17 cellular contexts compared by ENCODE assay signal in the genomic region with DNA sequence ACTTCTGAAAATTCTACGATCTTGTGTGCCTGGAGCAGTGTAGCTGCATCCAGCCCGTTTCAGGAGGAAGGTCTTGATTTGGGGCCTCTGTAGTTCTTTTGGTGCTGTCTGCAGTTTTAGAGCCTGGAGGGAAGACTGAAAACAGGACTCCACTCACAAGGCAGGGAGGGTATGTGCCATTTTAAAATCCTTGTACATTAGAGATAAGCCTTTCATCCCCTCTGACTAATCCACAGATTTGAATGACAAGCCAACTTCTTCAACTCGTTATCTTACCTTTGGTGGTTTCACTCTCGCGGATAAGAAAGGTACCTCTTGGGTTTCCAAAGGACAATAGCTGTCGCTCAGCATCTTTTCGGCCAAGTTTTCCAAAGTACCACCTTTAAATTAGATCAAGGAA.
"Had no signal": no experiment of that assay in that cellular context is flagged by ENCODE, and none has a peak within 500 bp of the region (broad histone marks: within the 10 kb centered on the region; RNA-seq: fewer than 3 reads in every experiment).

No MANE protein-coding gene starts in this region.

- H3K27ac Mint-ChIP-seq: activated naive CD4-positive, alpha-beta T cell treated with anti-CD3 and anti-CD28 coated beads, Interleukin-2, amount 10 ng/mL, durations not matched to agents 7 days and 5 days; activated T-helper 1 cell treated with anti-CD3 and anti-CD28 coated beads, Interleukin-12 subunit alpha, Interleukin-12 subunit beta, Interleukin-2, Interleukin-4 antibody, amounts not matched to agents 30 ng/mL and 10 ng/mL and 1 ng/mL, durations not matched to agents 14 hours and 24 hours and 36 hours; endodermal cell; naive B cell had no signal

- H3K27me3 Mint-ChIP-seq: activated naive CD4-positive, alpha-beta T cell treated with anti-CD3 and anti-CD28 coated beads, Interleukin-2, amount 10 ng/mL, durations not matched to agents 7 days and 5 days; naive B cell; T-cell had no signal

- H3K4me3 Mint-ChIP-seq: activated naive CD4-positive, alpha-beta T cell treated with anti-CD3 and anti-CD28 coated beads, Interleukin-2, amount 10 ng/mL, durations not matched to agents 7 days and 5 days; activated T-helper 1 cell treated with anti-CD3 and anti-CD28 coated beads, Interleukin-12 subunit alpha, Interleukin-12 subunit beta, Interleukin-2, Interleukin-4 antibody, amounts not matched to agents 30 ng/mL and 10 ng/mL and 1 ng/mL, durations not matched to agents 14 hours and 24 hours and 36 hours; endodermal cell; T-cell had no signal

- H3K4me3 ChIP-seq: breast epithelium, lung, right atrium auricular region, skin epidermis, transverse colon had no signal

- DNase-seq: activated CD4-positive, alpha-beta T cell treated with anti-CD3 and anti-CD28 coated beads for 48 hours; activated naive CD4-positive, alpha-beta T cell treated with anti-CD3 and anti-CD28 coated beads, Interleukin-2, amount 10 ng/mL, durations not matched to agents 7 days and 5 days; anterior cingulate cortex; endodermal cell; erythroblast; left colon; midbrain; naive B cell; posterior cingulate gyrus; substantia nigra; T-cell; transverse colon had no signal

- H3K4me1 ChIP-seq: breast epithelium, right atrium auricular region had no signal

- H3K36me3 ChIP-seq: breast epithelium, transverse colon had no signal

- H3K27ac ChIP-seq: breast epithelium, right atrium auricular region, skin epidermis, transverse colon had no signal

- ATAC-seq: left colon, T-cell had no signal

- H3K27me3 ChIP-seq: breast epithelium, right atrium auricular region, transverse colon had no signal

- H3K9me3 Mint-ChIP-seq: activated naive CD4-positive, alpha-beta T cell treated with anti-CD3 and anti-CD28 coated beads, Interleukin-2, amount 10 ng/mL, durations not matched to agents 7 days and 5 days; activated T-helper 1 cell treated with anti-CD3 and anti-CD28 coated beads, Interleukin-12 subunit alpha, Interleukin-12 subunit beta, Interleukin-2, Interleukin-4 antibody, amounts not matched to agents 30 ng/mL and 10 ng/mL and 1 ng/mL, durations not matched to agents 14 hours and 24 hours and 36 hours; endodermal cell; naive B cell; T-cell had no signal

- H3K9me3 ChIP-seq: breast epithelium, right atrium auricular region, transverse colon had no signal

- H3K4me1 Mint-ChIP-seq: naive B cell had no signal
